In genomic region chr4:2241410-2242353, GRCh38 we compare ENCODE assay signal across 8 cellular contexts. TPM values are rescaled to one million over a fixed set of nuclear protein-coding genes. Genes with fewer than 3 reads are reported as not detected.
DNase-seq lines count a peak whose midpoint lies in the region; ATAC-seq and TF ChIP-seq lines count a peak whose summit lies in the region.

Gene HAUS3 (minus strand): TSS chr4:2242121. CDS start chr4:2240946, 1,175 bp downstream.
Gene POLN (minus strand): TSS chr4:2242121. CDS start chr4:2229231, 12,890 bp downstream.

- H3K9me3 ChIP-seq in duodenal mucosa (ENCODE audit: control insufficient read depth in 1 of 2, low read length in 2 of 2) = no peaks in the 10 kb centered on the region
- H3K9me3 ChIP-seq in lung (ENCODE audit: control insufficient read depth in 2 of 2, insufficient read depth in 1 of 2, low read length in 1 of 2) = no peaks in the 10 kb centered on the region

- ATAC-seq in GM19397 (IDR thresholded peaks at IDR 0.05; ENCODE audit: unreplicated experiment) (peak; percentile 92), HG03565 (IDR thresholded peaks at IDR 0.05; ENCODE audit: unreplicated experiment) (peak; percentile 84), lung (ENCODE audit: insufficient read depth, low FRiP score) (peak; percentile 99)

- H3K27ac Mint-ChIP-seq in activated CD4-positive, alpha-beta memory T cell treated with anti-CD3 and anti-CD28 coated beads for 36 hours = peak within 1 kb of the TSS; percentile 89

- peak within 1 kb of the TSS; percentile 90 to 96 for H3K4me3 ChIP-seq in duodenal mucosa (ENCODE audit: low read depth in 1 of 2, low read length in 2 of 2)
- H3K4me3 ChIP-seq in lung = peak within 1 kb of the TSS; percentile 83

- POLR2A ChIA-PET in activated CD4-positive, alpha-beta memory T cell treated with anti-CD3 and anti-CD28 coated beads for 36 hours (lab: Charles Lee) = interaction anchor here (0.6 to 2.5 kb wide), 10 partner anchors 20 to 694 kb away, joined by 3 to 11 read pairs (median 4); partner anchors contain the start of genes CFAP99, MXD4, RNF4 and ZFYVE28

- intact Hi-C loops in activated CD4-positive, alpha-beta memory T cell treated with anti-CD3 and anti-CD28 coated beads for 36 hours (cut with micrococcal nuclease) = loop anchor here (1.0 to 10.0 kb wide), 9 partner anchors 21 to 693 kb away; partner anchors contain the start of genes CFAP99, FAM193A, MXD4 and NSD2

- H3K4me1 ChIP-seq in duodenal mucosa (ENCODE audit: control insufficient read depth in 1 of 2, insufficient read depth in 2 of 2, low read length in 2 of 2) (peaks cover 35 to 43% of the 10 kb centered on the region in 2 donors), lung (ENCODE audit: control insufficient read depth in 2 of 2, insufficient read depth in 2 of 2, low read length in 2 of 2) (peaks cover 5 to 9% of the 10 kb centered on the region in 2 donors)

- TF ChIP-seq CTCF in lung (IDR thresholded peaks at IDR 0.05; ENCODE audit: control extremely low read depth, extremely low read depth) = no peak

- peak within 1 kb of the TSS; percentile 97 for H3K4me3 Mint-ChIP-seq in activated CD4-positive, alpha-beta memory T cell treated with anti-CD3 and anti-CD28 coated beads for 36 hours

- H3K9ac ChIP-seq in duodenal mucosa (ENCODE audit: low read depth in 1 of 2, low read length in 2 of 2) = peak within 1 kb of the TSS; percentile 81 to 95

- CTCF ChIA-PET in activated CD4-positive, alpha-beta memory T cell treated with anti-CD3 and anti-CD28 coated beads for 36 hours (lab: Charles Lee) = interaction anchor here (0.6 to 3.5 kb wide), 13 partner anchors 11 to 244 kb away, joined by 3 to 23 read pairs (median 4); partner anchors contain the start of genes MXD4 and RNF4

- no peaks in the 10 kb centered on the region for H3K27me3 Mint-ChIP-seq in activated CD4-positive, alpha-beta memory T cell treated with anti-CD3 and anti-CD28 coated beads for 36 hours

- no peaks in the 10 kb centered on the region for H3K9me3 Mint-ChIP-seq in activated CD4-positive, alpha-beta memory T cell treated with anti-CD3 and anti-CD28 coated beads for 36 hours

- H3K36me3 Mint-ChIP-seq in activated CD4-positive, alpha-beta memory T cell treated with anti-CD3 and anti-CD28 coated beads for 36 hours = peaks cover 26% of the 10 kb centered on the region

- H3K36me3 ChIP-seq in duodenal mucosa (ENCODE audit: control insufficient read depth in 1 of 2, insufficient read depth in 2 of 2, low read length in 2 of 2) (peaks cover 0 to 10% of the 10 kb centered on the region in 2 donors), lung (ENCODE audit: control insufficient read depth in 2 of 2, insufficient read depth in 2 of 2, low read length in 2 of 2) (peaks cover 0 to 3% of the 10 kb centered on the region in 2 donors)

- H3K27ac ChIP-seq in duodenal mucosa (ENCODE audit: low read depth, low read length) (peak within 1 kb of the TSS; percentile 60), lung (ENCODE audit: low read depth in 1 of 2, low read length in 1 of 2) (peak within 1 kb of the TSS; percentile 17 to 84)

- DNase-seq in CD1c-positive myeloid dendritic cell (ENCODE audit: extremely low spot score) (peak; percentile 100), NCI-H774 (lab: John Stamatoyannopoulos, UW) (peak; percentile 86), lung (ENCODE audit: low spot score) (peak; percentile 99)
- peak; percentile 100 for DNase-seq in activated CD4-positive, alpha-beta memory T cell treated with anti-CD3 and anti-CD28 coated beads for 36 hours
- peak; percentile 99 for DNase-seq in stimulated activated CD4-positive, alpha-beta T cell treated with anti-CD3 and anti-CD28 coated beads, TNF-alpha, amount 100 ng/mL, for 24 hours (ENCODE audit: low read depth in 3 of 3)

- WGBS in lung, 2 donors = 0 to 1% methylated on average over 82 to 88 of the region's 88 CpGs

- peaks cover 54% of the 10 kb centered on the region for H3K4me1 Mint-ChIP-seq in activated CD4-positive, alpha-beta memory T cell treated with anti-CD3 and anti-CD28 coated beads for 36 hours (ENCODE audit: low read depth)

- H3K27me3 ChIP-seq in duodenal mucosa (ENCODE audit: control insufficient read depth in 1 of 2, insufficient read depth in 2 of 2, low read length in 2 of 2) (no peaks in the 10 kb centered on the region), lung (ENCODE audit: control insufficient read depth, insufficient read depth) (no peaks in the 10 kb centered on the region)

RNA-seq across cellular contexts. Expression of gene HAUS3, which starts in this region (rescaled TPM):
- 10 to 100 TPM; 20.2 to 20.3 TPM for total RNA-seq in activated CD4-positive, alpha-beta memory T cell treated with anti-CD3 and anti-CD28 coated beads for 36 hours
- total RNA-seq in lung = 10 to 100 TPM; 12.8 to 21.0 TPM
- 10 to 100 TPM in 1 of 2 donors, 1 to 10 TPM in 1; 5.6 to 11.5 TPM for polyA plus RNA-seq in lung

RNA-seq across cellular contexts. Expression of gene POLN, which starts in this region (rescaled TPM):
- total RNA-seq in activated CD4-positive, alpha-beta memory T cell treated with anti-CD3 and anti-CD28 coated beads for 36 hours = 1 to 10 TPM; 2.7 to 4.0 TPM
- total RNA-seq in lung = 1 to 10 TPM; 3.3 to 3.7 TPM
- polyA plus RNA-seq in lung = 1 to 10 TPM in 1 of 2 donors, under 1 TPM in 1; 0.68 to 1.1 TPM

Comparison
In these comparisons a context has a peak if more than half of its experiments do, and no peak if none do; other contexts are left out.
1. Peak in every context shown above with its lines: DNase-seq, ATAC-seq, H3K4me3 ChIP-seq and H3K27ac ChIP-seq.